Comparison of ENCODE assay signal across 25 cellular contexts in the genomic region with DNA sequence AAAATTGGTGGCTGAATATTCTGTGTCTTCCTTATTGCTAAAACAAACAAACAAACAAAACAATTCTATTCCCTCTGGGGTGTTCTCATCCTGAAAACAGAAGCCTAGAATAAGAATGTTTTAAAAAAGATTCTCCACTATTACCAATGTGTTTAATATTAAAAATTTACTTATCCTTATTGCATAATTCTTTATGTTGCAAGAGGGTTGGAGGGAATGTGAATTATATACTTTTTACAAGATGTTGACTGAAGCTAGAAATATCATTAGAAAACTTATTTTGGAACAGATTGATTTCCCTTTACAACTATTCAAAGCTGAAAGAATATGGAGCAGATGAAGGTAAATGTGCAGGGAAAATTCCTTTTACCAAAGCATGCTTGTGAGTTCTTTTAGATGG.
"Had no signal": no experiment of that assay in that cellular context is flagged by ENCODE, and none has a peak within 500 bp of the region (broad histone marks: within the 10 kb centered on the region; RNA-seq: fewer than 3 reads in every experiment).

No MANE protein-coding gene starts in this region.

- H3K9me3 Mint-ChIP-seq: activated B cell treated with CpG ODN at 0.5 μM for 24 hours; activated naive CD4-positive, alpha-beta T cell treated with anti-CD3 and anti-CD28 coated beads, Interleukin-2, amount 50 U/mL, for 72 hours; activated T-cell treated with anti-CD3 and anti-CD28 coated beads, Interleukin-2, amount 50 U/mL, for 72 hours; dendritic cell treated with granulocyte-macrophage colony-stimulating factor and Interleukin-4, amounts not matched to agents 40 ng/mL and 50 ng/mL, for 4 days; endodermal cell had no signal

- H3K9me3 ChIP-seq: breast epithelium, esophagus muscularis mucosa, left lung, lower lobe of right lung, thoracic aorta had no signal

- ATAC-seq: activated CD8-positive, alpha-beta T cell treated with anti-CD3 and anti-CD28 coated beads, Interleukin-2, amount 10 ng/mL, durations not matched to agents 7 days and 5 days; activated naive CD4-positive, alpha-beta T cell treated with anti-CD3 and anti-CD28 coated beads, Interleukin-2, amount 50 U/mL, for 72 hours; activated T-cell treated with anti-CD3 and anti-CD28 coated beads, Interleukin-2, amount 50 U/mL, for 72 hours; left lung; lower lobe of right lung; natural killer cell treated with Interleukin-12 subunit alpha and Interleukin-12 subunit beta and Interleukin-15 and Interleukin-18, amount 100 ng/mL, for 72 hours; right cardiac atrium; stimulated activated naive CD8-positive, alpha-beta T cell treated with anti-CD3 and anti-CD28 coated beads, Interleukin-15, Interleukin-2, amounts not matched to agents 100 U/mL and 50 U/mL, for 24 hours; T-helper 17 cell had no signal

- FAIRE-seq: islet of Langerhans, urothelium cell line had no signal

- H3K4me1 Mint-ChIP-seq: activated B cell treated with CpG ODN at 0.5 μM for 24 hours, T-helper 17 cell had no signal

- H3K4me1 ChIP-seq: breast epithelium, left lung had no signal

- H3K27me3 ChIP-seq: breast epithelium, esophagus muscularis mucosa, left lung had no signal

- H3K27ac ChIP-seq: breast epithelium, esophagus muscularis mucosa, left lung, lower lobe of right lung, thoracic aorta had no signal

- H3K27ac Mint-ChIP-seq: activated B cell treated with CpG ODN at 0.5 μM for 24 hours; activated CD8-positive, alpha-beta T cell treated with anti-CD3 and anti-CD28 coated beads, Interleukin-2, amount 10 ng/mL, durations not matched to agents 7 days and 5 days; activated naive CD4-positive, alpha-beta T cell treated with anti-CD3 and anti-CD28 coated beads, Interleukin-2, amount 50 U/mL, for 72 hours; activated T-cell treated with anti-CD3 and anti-CD28 coated beads, Interleukin-2, amount 50 U/mL, for 72 hours; dendritic cell treated with granulocyte-macrophage colony-stimulating factor and Interleukin-4, amounts not matched to agents 40 ng/mL and 50 ng/mL, for 4 days; endodermal cell; natural killer cell treated with Interleukin-12 subunit alpha and Interleukin-12 subunit beta and Interleukin-15 and Interleukin-18, amount 100 ng/mL, for 72 hours; T-helper 17 cell had no signal

- DNase-seq: activated B cell treated with CpG ODN at 0.5 μM for 24 hours; activated CD4-positive, alpha-beta T cell treated with anti-CD3 and anti-CD28 coated beads, Interleukin-2, amount 50 U/mL, for 1 hour; activated CD8-positive, alpha-beta T cell treated with anti-CD3 and anti-CD28 coated beads, Interleukin-2, amount 10 ng/mL, durations not matched to agents 7 days and 5 days; activated naive CD4-positive, alpha-beta T cell; activated T-cell treated with anti-CD3 and anti-CD28 coated beads for 4 hours; activated T-cell treated with anti-CD3 and anti-CD28 coated beads, Interleukin-2, amount 50 U/mL, for 72 hours; central memory CD4-positive, alpha-beta T cell; endodermal cell; foreskin melanocyte; left lung; lower lobe of right lung; posterior cingulate gyrus; right cardiac atrium; stimulated activated CD4-positive, alpha-beta T cell treated with anti-CD3 and anti-CD28 coated beads, Interleukin-4, amount 100 ng/mL, for 1 hour; stimulated activated naive CD8-positive, alpha-beta T cell treated with anti-CD3 and anti-CD28 coated beads, Interleukin-15, Interleukin-2, amounts not matched to agents 100 U/mL and 50 U/mL, for 24 hours; T-helper 17 cell; trophoblast cell had no signal

- H3K36me3 Mint-ChIP-seq: activated naive CD4-positive, alpha-beta T cell treated with anti-CD3 and anti-CD28 coated beads, Interleukin-2, amount 50 U/mL, for 72 hours; natural killer cell treated with Interleukin-12 subunit alpha and Interleukin-12 subunit beta and Interleukin-15 and Interleukin-18, amount 100 ng/mL, for 72 hours had no signal

- H3K27me3 Mint-ChIP-seq: activated B cell treated with CpG ODN at 0.5 μM for 24 hours; dendritic cell treated with granulocyte-macrophage colony-stimulating factor and Interleukin-4, amounts not matched to agents 40 ng/mL and 50 ng/mL, for 4 days; natural killer cell treated with Interleukin-12 subunit alpha and Interleukin-12 subunit beta and Interleukin-15 and Interleukin-18, amount 100 ng/mL, for 72 hours had no signal

- H3K4me3 ChIP-seq: breast epithelium, esophagus muscularis mucosa, left lung, lower lobe of right lung, thoracic aorta had no signal

- H3K4me3 Mint-ChIP-seq: activated B cell treated with CpG ODN at 0.5 μM for 24 hours; activated CD8-positive, alpha-beta T cell treated with anti-CD3 and anti-CD28 coated beads, Interleukin-2, amount 10 ng/mL, durations not matched to agents 7 days and 5 days; activated T-cell treated with anti-CD3 and anti-CD28 coated beads, Interleukin-2, amount 50 U/mL, for 72 hours; dendritic cell treated with granulocyte-macrophage colony-stimulating factor and Interleukin-4, amounts not matched to agents 40 ng/mL and 50 ng/mL, for 4 days; endodermal cell; natural killer cell treated with Interleukin-12 subunit alpha and Interleukin-12 subunit beta and Interleukin-15 and Interleukin-18, amount 100 ng/mL, for 72 hours; T-helper 17 cell had no signal

- H3K36me3 ChIP-seq: breast epithelium, esophagus muscularis mucosa, left lung, lower lobe of right lung, thoracic aorta had no signal
